Comparison of ENCODE assay signal across 14 cellular contexts in the genomic region with DNA sequence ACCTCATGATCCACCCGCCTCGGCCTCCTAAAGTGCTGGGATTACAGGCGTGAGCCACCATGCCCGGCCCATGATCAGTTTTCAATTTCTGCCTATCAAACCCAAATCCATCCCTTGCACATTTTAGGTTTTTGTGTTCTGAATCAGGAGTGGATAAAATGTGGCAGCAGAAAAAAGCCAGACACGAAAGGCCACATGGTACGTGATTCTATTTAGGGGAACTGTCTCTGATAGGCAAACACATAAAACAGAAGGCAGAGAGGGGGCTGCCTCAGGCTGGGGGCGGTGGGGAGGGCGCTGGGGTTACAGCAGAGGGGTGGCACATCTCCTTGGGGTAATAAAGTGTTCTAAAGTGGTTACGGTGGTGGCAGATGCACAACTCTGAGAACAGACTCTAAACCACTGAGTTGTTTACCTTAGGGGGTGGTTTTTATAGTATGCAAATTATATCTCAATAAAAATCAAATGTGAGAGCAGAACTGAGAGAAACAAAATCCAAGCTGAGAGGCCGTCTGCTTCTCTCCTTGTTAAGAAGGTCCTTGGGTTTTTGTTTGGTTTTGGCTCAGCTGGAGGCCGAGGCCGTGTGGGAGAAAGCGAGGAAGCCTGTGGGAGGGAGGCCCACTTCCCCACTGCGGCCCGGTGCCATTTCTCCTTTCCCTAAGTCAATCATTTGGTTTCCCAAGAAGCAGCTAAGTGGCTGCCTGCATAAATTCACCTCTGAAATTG.
DNase-seq lines count a peak whose midpoint lies in the region; ATAC-seq and TF ChIP-seq lines count a peak whose summit lies in the region.
"Had no signal": no experiment of that assay in that cellular context is flagged by ENCODE, and none has a peak within 500 bp of the region (broad histone marks: within the 10 kb centered on the region; RNA-seq: fewer than 3 reads in every experiment).

No MANE protein-coding gene starts in this region.

- H3K27ac Mint-ChIP-seq in CD8-positive, alpha-beta T cell, result no peak overlapping the region
- H3K27ac Mint-ChIP-seq: activated naive CD4-positive, alpha-beta T cell treated with anti-CD3 and anti-CD28 coated beads, Interleukin-2, amount 50 U/mL, for 24 hours; natural killer cell had no signal

- H3K36me3 ChIP-seq in heart left ventricle, result no peaks in the 10 kb centered on the region
- H3K36me3 ChIP-seq in CD8-positive, alpha-beta T cell (ENCODE audit: insufficient read depth, low read length), result no peaks in the 10 kb centered on the region

- ATAC-seq in heart left ventricle (peak in 3 of 4 donors; percentile 19 to 45 (median 21)), GM21390 (IDR thresholded peaks at IDR 0.05; ENCODE audit: unreplicated experiment) (no peak), HG02571 (IDR thresholded peaks at IDR 0.05; ENCODE audit: unreplicated experiment) (no peak)
- no peak for ATAC-seq in CD8-positive, alpha-beta T cell
- ATAC-seq: natural killer cell, PC-3 had no signal

- POLR2A ChIA-PET in CD8-positive, alpha-beta T cell (lab: Charles Lee), result no interaction called here

- intact Hi-C loops in heart left ventricle (cut with DNase I), result loop anchor here in 4 of 10 donors (5.0 to 10.0 kb wide), 2 partner anchors 77 to 80 kb away; a partner anchor contains a TSS
- intact Hi-C loops in posterior vena cava (cut with DNase I), result no loop called here
- intact Hi-C loops in CD8-positive, alpha-beta T cell (cut with DNase I, micrococcal nuclease), result no loop called here

- TF ChIP-seq CTCF in C4-2B (conservative IDR thresholded peaks at IDR 0.05), result no peak
- no peak for TF ChIP-seq CTCF in heart left ventricle (IDR thresholded peaks at IDR 0.05)
- no peak for TF ChIP-seq CTCF in CD8-positive, alpha-beta T cell (IDR thresholded peaks at IDR 0.05)

- no peak for TF ChIP-seq POLR2A in heart left ventricle (IDR thresholded peaks at IDR 0.05)

- H3K27ac ChIP-seq in C4-2B (peak overlapping the region; percentile 69), heart left ventricle (peak overlapping the region in 11 of 12 donors; percentile 75 to 92 (median 84))
- H3K27ac ChIP-seq in CD8-positive, alpha-beta T cell (ENCODE audit: low read depth, low read length), result no peak overlapping the region
- H3K27ac ChIP-seq: GM23248, HL-60 had no signal

- H3K4me3 Mint-ChIP-seq in CD8-positive, alpha-beta T cell, result no peak overlapping the region
- H3K4me3 Mint-ChIP-seq: activated naive CD4-positive, alpha-beta T cell treated with anti-CD3 and anti-CD28 coated beads, Interleukin-2, amount 50 U/mL, for 24 hours; natural killer cell had no signal

- DNase-seq in NCI-H526 (lab: John Stamatoyannopoulos, UW) (peak; percentile 75 to 87), heart left ventricle (no peak), posterior vena cava (ENCODE audit: low spot score) (peak; percentile 48), HuH-7.5 (ENCODE audit: low spot score) (no peak)
- DNase-seq in CD8-positive, alpha-beta T cell, result no peak
- DNase-seq: GM23248, natural killer cell, NCI-H2227 treated with DMSO at 0.1 percent for 48 hours, PC-3 had no signal

- CTCF ChIA-PET in CD8-positive, alpha-beta T cell (lab: Charles Lee), result no interaction called here

- 62 to 69% (median 66%) methylated on average over 15 of the region's 15 CpGs for WGBS in heart left ventricle, 4 donors

- H3K4me1 ChIP-seq in heart left ventricle, result peaks cover 0 to 31% (median 16%) of the 10 kb centered on the region in 12 donors
- H3K4me1 ChIP-seq in CD8-positive, alpha-beta T cell (ENCODE audit: insufficient read depth, low read length), result no peaks in the 10 kb centered on the region

- H3K4me1 Mint-ChIP-seq in CD8-positive, alpha-beta T cell (ENCODE audit: low read depth), result no peaks in the 10 kb centered on the region
- H3K4me1 Mint-ChIP-seq: activated naive CD4-positive, alpha-beta T cell treated with anti-CD3 and anti-CD28 coated beads, Interleukin-2, amount 50 U/mL, for 24 hours; natural killer cell had no signal

- H3K27me3 ChIP-seq in heart left ventricle, result no peaks in the 10 kb centered on the region
- no peaks in the 10 kb centered on the region for H3K27me3 ChIP-seq in CD8-positive, alpha-beta T cell (ENCODE audit: insufficient read depth, low read length)

- H3K4me3 ChIP-seq in heart left ventricle, result no peak overlapping the region
- no peak overlapping the region for H3K4me3 ChIP-seq in CD8-positive, alpha-beta T cell (ENCODE audit: low read depth, low read length)
- H3K4me3 ChIP-seq: GM23248 had no signal

- peaks cover 0 to 3% (median 0%) of the 10 kb centered on the region in 12 donors for H3K9me3 ChIP-seq in heart left ventricle
- H3K9me3 ChIP-seq in CD8-positive, alpha-beta T cell (ENCODE audit: low read length), result no peaks in the 10 kb centered on the region

- no peaks in the 10 kb centered on the region for H3K36me3 Mint-ChIP-seq in CD8-positive, alpha-beta T cell
- H3K36me3 Mint-ChIP-seq: activated naive CD4-positive, alpha-beta T cell treated with anti-CD3 and anti-CD28 coated beads, Interleukin-2, amount 50 U/mL, for 24 hours; natural killer cell had no signal

- no peaks in the 10 kb centered on the region for H3K9me3 Mint-ChIP-seq in CD8-positive, alpha-beta T cell
- H3K9me3 Mint-ChIP-seq: activated naive CD4-positive, alpha-beta T cell treated with anti-CD3 and anti-CD28 coated beads, Interleukin-2, amount 50 U/mL, for 24 hours; natural killer cell had no signal

- H3K27me3 Mint-ChIP-seq in CD8-positive, alpha-beta T cell (ENCODE audit: low read depth), result no peaks in the 10 kb centered on the region

Comparison
In these comparisons a context has a peak if more than half of its experiments do, and no peak if none do; other contexts are left out.
1. DNase-seq: peak in NCI-H526 (2 of 2) and posterior vena cava (single experiment); none in heart left ventricle (0 of 5), CD8-positive, alpha-beta T cell (0 of 7) and HuH-7.5 (single experiment).
2. ATAC-seq: peak in heart left ventricle (3 of 4); none in GM21390 (single experiment), HG02571 (single experiment) and CD8-positive, alpha-beta T cell (single experiment).